ENCODE assay signal across 21 cellular contexts in the genomic region with DNA sequence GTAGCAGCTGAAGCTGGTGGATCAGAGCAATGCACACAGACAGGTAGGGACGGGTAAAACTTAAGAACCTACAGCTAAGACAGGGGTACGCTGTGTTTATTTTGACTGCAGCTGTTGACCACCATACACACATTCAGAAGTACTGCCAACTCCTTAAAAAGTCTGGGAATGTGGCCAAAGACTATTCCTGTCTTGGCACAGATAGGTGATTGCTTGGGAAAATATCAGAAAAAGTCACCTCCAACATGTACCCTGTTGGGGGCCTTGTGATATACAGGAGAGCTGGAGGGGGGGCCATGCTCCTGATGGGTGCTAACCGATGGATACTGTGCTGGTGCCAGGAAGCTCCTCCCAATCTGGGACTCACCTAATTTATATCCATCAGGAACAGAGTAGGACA.
DNase-seq lines count a peak whose midpoint lies in the region; ATAC-seq and TF ChIP-seq lines count a peak whose summit lies in the region.
"Had no signal": no experiment of that assay in that cellular context is flagged by ENCODE, and none has a peak within 500 bp of the region (broad histone marks: within the 10 kb centered on the region; RNA-seq: fewer than 3 reads in every experiment).

No MANE protein-coding gene starts in this region.

- H3K36me3 ChIP-seq in left lung: no peaks in the 10 kb centered on the region
- H3K36me3 ChIP-seq in hepatocyte (replicated peaks; ENCODE audit: insufficient read depth, low read depth): no peaks in the 10 kb centered on the region
- H3K36me3 ChIP-seq: BLaER1, right lobe of liver, upper lobe of right lung had no signal

- H3K4me1 ChIP-seq in left lung (no peaks in the 10 kb centered on the region), hepatocyte (ENCODE audit: insufficient read depth) (no peaks in the 10 kb centered on the region)
- H3K4me1 ChIP-seq: BLaER1, parathyroid adenoma, right lobe of liver, upper lobe of right lung had no signal

- no peak overlapping the region for H3K4me2 ChIP-seq in hepatocyte
- H3K4me2 ChIP-seq: BLaER1 had no signal

- H2AFZ ChIP-seq in hepatocyte: no peak overlapping the region
- H2AFZ ChIP-seq: parathyroid adenoma had no signal

- WGBS in hepatocyte (ENCODE audit: low lambda C conversion rate, missing lambda C conversion rate): 62% methylated on average over 3 of the region's 3 CpGs

- H3K9me3 ChIP-seq in left lung (no peaks in the 10 kb centered on the region), hepatocyte (ENCODE audit: low read depth) (no peaks in the 10 kb centered on the region)
- H3K9me3 ChIP-seq: BLaER1, right lobe of liver, upper lobe of right lung had no signal

- no peak for TF ChIP-seq CTCF in astrocyte of the spinal cord (IDR thresholded peaks at IDR 0.05; ENCODE audit: low read depth, low read length)
- TF ChIP-seq CTCF in left lung (IDR thresholded peaks at IDR 0.05): no peak
- TF ChIP-seq CTCF in hepatocyte (IDR thresholded peaks at IDR 0.05; ENCODE audit: poor library complexity): no peak

- no peaks in the 10 kb centered on the region for H3K9me2 ChIP-seq in hepatocyte (replicated peaks; ENCODE audit: insufficient read depth)

- H3K4me3 ChIP-seq in astrocyte of the spinal cord (ENCODE audit: low read depth, low read length) (no peak overlapping the region), left lung (no peak overlapping the region), hepatocyte (no peak overlapping the region)
- H3K4me3 ChIP-seq: BLaER1, right lobe of liver, SK-N-MC, upper lobe of right lung had no signal

- DNase-seq in DMS 273 (lab: John Stamatoyannopoulos, UW; ENCODE audit: unreplicated experiment): peak; percentile 74
- peak; percentile 62 for DNase-seq in NCI-H1092 (lab: John Stamatoyannopoulos, UW)
- peak; percentile 24 for DNase-seq in astrocyte of the spinal cord (ENCODE audit: low read depth, low spot score)
- DNase-seq in left lung: no peak
- DNase-seq in head of caudate nucleus: no peak
- no peak for DNase-seq in hepatocyte (ENCODE audit: low spot score)
- DNase-seq in activated T-cell treated with anti-CD3 and anti-CD28 coated beads, Interleukin-2, amount 50 U/mL, for 48 hours: no peak
- DNase-seq: activated CD4-positive, alpha-beta memory T cell treated with anti-CD3 and anti-CD28 coated beads, Interleukin-2, amount 10 ng/mL, durations not matched to agents 7 days and 5 days; activated CD4-positive, CD25-positive, alpha-beta regulatory T cell treated with anti-CD3 and anti-CD28 coated beads, Interleukin-2, amount 50 U/mL, for 72 hours; anterior cingulate cortex; glutamatergic neuron; kidney glomerular epithelial cell; NCI-H1417 treated with DMSO at 0.1 percent for 48 hours; NCI-H526 treated with DMSO at 0.1 percent for 48 hours; right lobe of liver; RPMI8226; stimulated activated naive B cell treated with anti-CD40 and anti-IgM and Interleukin-4, amounts not matched to agents 10 μg/mL and 1 μg/mL and 100 μg/mL, for 72 hours; upper lobe of right lung had no signal

- intact Hi-C loops in left lung (cut with DNase I): no loop called here
- intact Hi-C loops in head of caudate nucleus (cut with DNase I): no loop called here

- in situ Hi-C loops in astrocyte of the spinal cord (cut with HindIII; ENCODE audit: low sequenced_read_pairs): no loop called here

- no peaks in the 10 kb centered on the region for H4K20me1 ChIP-seq in hepatocyte (ENCODE audit: insufficient read depth, poor library complexity, severe bottlenecking)
- H4K20me1 ChIP-seq: BLaER1 had no signal

- no peaks in the 10 kb centered on the region for H3K79me2 ChIP-seq in hepatocyte
- H3K79me2 ChIP-seq: parathyroid adenoma had no signal

- H3K27ac ChIP-seq in left lung (no peak overlapping the region), hepatocyte (no peak overlapping the region)
- H3K27ac ChIP-seq: BLaER1, parathyroid adenoma, right lobe of liver, SK-N-MC, upper lobe of right lung had no signal

- ATAC-seq in left lung: peak; percentile 59
- ATAC-seq: right lobe of liver; stimulated activated naive B cell treated with anti-CD40 and anti-IgM and Interleukin-4, amounts not matched to agents 10 μg/mL and 1 μg/mL and 100 μg/mL, for 72 hours; upper lobe of right lung had no signal

- H3K27me3 ChIP-seq in left lung (no peaks in the 10 kb centered on the region), hepatocyte (no peaks in the 10 kb centered on the region)
- H3K27me3 ChIP-seq: BLaER1, right lobe of liver, upper lobe of right lung had no signal

Comparison
In these comparisons a context has a peak if more than half of its experiments do, and no peak if none do; other contexts are left out.
1. DNase-seq: peak in DMS 273 (single experiment), NCI-H1092 (single experiment) and astrocyte of the spinal cord (single experiment); none in left lung (0 of 2), head of caudate nucleus (0 of 42), hepatocyte (single experiment) and activated T-cell treated with anti-CD3 and anti-CD28 coated beads, Interleukin-2, amount 50 U/mL, for 48 hours (0 of 2).